8 cellular contexts compared by ENCODE assay signal in genomic region chr18:15071311-15071710, GRCh38.
A peak's percentile ranks its signal among the peaks of the same experiment; 100 is the strongest.
DNase-seq lines count a peak whose midpoint lies in the region.

No MANE protein-coding gene starts in this region.

- DNase-seq in Ammon's horn (ENCODE audit: low spot score) (peak; percentile 32), DMS 273 (lab: John Stamatoyannopoulos, UW; ENCODE audit: unreplicated experiment) (peak; percentile 92), NCI-H1694 (lab: John Stamatoyannopoulos, UW) (peak; percentile 86), NCI-H2171 treated with DMSO at 0.1 percent for 48 hours (lab: John Stamatoyannopoulos, UW) (peak; percentile 89), NCI-H524 (lab: John Stamatoyannopoulos, UW) (peak; percentile 62 to 93), NCI-H82 treated with DMSO at 0.1 percent for 48 hours (lab: John Stamatoyannopoulos, UW; ENCODE audit: unreplicated experiment) (peak; percentile 60), cerebellum (ENCODE audit: low spot score) (peak; percentile 2), pons (ENCODE audit: low spot score) (peak; percentile 15)

Comparison
In these comparisons a context has a peak if more than half of its experiments do, and no peak if none do; other contexts are left out.
1. Peak in every context shown above with its lines: DNase-seq.
2. DNase-seq: peak in every context shown above with its lines; median percentile 92 in DMS 273; 89 in NCI-H2171 treated with DMSO at 0.1 percent for 48 hours; 86 in NCI-H1694; 78 in NCI-H524; 60 in NCI-H82 treated with DMSO at 0.1 percent for 48 hours; 32 in Ammon's horn; 15 in pons; 2 in cerebellum.